Comparison of ENCODE assay signal across 2 cellular contexts in the genomic region with DNA sequence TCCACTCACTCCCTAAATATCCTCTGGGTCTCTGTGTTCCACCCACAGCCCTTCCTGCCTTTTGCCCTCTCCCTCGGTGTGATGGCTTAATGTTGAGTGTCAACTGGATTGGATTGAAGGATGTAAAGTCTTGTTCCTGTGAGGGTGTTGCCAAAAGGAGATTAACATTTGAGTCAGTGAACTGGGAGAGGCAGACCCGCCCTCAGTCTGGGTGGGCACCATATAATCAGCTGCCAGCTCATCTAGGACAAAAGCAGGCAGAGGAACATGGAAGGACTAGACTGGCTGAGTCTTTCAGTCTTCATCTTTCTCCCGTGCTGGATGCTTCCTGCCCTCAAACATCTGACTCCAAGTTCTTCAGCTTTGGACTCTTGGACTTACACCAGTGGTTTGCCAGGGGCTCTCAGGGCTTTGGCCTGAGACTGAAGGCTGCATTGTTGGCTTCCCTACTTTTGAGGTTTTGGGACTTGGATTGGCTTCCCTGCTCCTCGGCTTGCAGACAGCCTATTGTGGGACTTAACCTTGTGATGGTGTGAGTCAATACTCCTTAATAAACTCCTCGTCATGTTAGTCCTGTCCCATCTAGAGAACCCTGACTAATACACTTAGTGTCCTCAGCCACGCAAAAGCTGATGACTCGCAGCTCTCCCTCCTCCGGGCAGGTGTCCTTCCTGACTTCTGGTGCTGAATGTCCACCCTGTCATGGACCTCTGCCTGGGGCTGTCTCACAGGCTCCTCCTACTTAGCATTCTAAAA.
TF ChIP-seq lines count a peak whose summit lies in the region.

No MANE protein-coding gene starts in this region.

TF ChIP-seq in H1, 55 proteins besides CTCF, POLR2A, EP300 and RAD21:
- TF ChIP-seq BCL11A (IDR thresholded peaks at IDR 0.05; ENCODE audit: low read depth in 2 of 2, low read length in 2 of 2), result no peak
- TF ChIP-seq EZH2 (IDR thresholded peaks at IDR 0.05; ENCODE audit: low read depth, low read length, severe bottlenecking), result no peak
- TF ChIP-seq CREB1 (IDR thresholded peaks at IDR 0.05), result no peak
- no peak for TF ChIP-seq HDAC2 (IDR thresholded peaks at IDR 0.05; ENCODE audit: borderline replicate concordance in 1 of 2, low read depth in 2 of 2, low read length in 2 of 2)
- no peak for TF ChIP-seq ASH2L (IDR thresholded peaks at IDR 0.05; ENCODE audit: low read length)
- TF ChIP-seq POLR2AphosphoS5 (IDR thresholded peaks at IDR 0.05; ENCODE audit: low read depth, low read length), result no peak
- no peak for TF ChIP-seq JUND (IDR thresholded peaks at IDR 0.05; ENCODE audit: low read length)
- no peak for TF ChIP-seq RFX5 (IDR thresholded peaks at IDR 0.05; ENCODE audit: borderline replicate concordance, low read depth, low read length)
- no peak for TF ChIP-seq TCF12 (IDR thresholded peaks at IDR 0.05; ENCODE audit: low read depth, low read length)
- TF ChIP-seq BRCA1 (IDR thresholded peaks at IDR 0.05; ENCODE audit: low read depth, low read length), result no peak
- no peak for TF ChIP-seq SP2 (IDR thresholded peaks at IDR 0.05; ENCODE audit: low read length)
TF ChIP-seq in H1: peak in this region for 0.

TF ChIP-seq in HepG2, 621 proteins besides CTCF, POLR2A, EP300 and RAD21:
- TF ChIP-seq SNAPC2 (CRISPR knock-in tag; IDR thresholded peaks at IDR 0.05), result no peak
- TF ChIP-seq, protein P1, sequence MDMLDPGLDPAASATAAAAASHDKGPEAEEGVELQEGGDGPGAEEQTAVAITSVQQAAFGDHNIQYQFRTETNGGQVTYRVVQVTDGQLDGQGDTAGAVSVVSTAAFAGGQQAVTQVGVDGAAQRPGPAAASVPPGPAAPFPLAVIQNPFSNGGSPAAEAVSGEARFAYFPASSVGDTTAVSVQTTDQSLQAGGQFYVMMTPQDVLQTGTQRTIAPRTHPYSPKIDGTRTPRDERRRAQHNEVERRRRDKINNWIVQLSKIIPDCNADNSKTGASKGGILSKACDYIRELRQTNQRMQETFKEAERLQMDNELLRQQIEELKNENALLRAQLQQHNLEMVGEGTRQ (IDR thresholded peaks at IDR 0.05; ENCODE audit: low read depth, low read length), result no peak
- TF ChIP-seq, protein P1 (CRISPR knock-in tag; IDR thresholded peaks at IDR 0.05; ENCODE audit: borderline replicate concordance), result no peak
- TF ChIP-seq RXRB (CRISPR knock-in tag; IDR thresholded peaks at IDR 0.05; ENCODE audit: borderline replicate concordance), result no peak
- TF ChIP-seq MBD4 (IDR thresholded peaks at IDR 0.05; ENCODE audit: borderline replicate concordance, low read length), result no peak
- TF ChIP-seq MYPOP (CRISPR knock-in tag; IDR thresholded peaks at IDR 0.05), result no peak
- no peak for TF ChIP-seq ZSCAN31 (CRISPR knock-in tag; IDR thresholded peaks at IDR 0.05; ENCODE audit: low read depth)
- TF ChIP-seq ZBTB39 (CRISPR knock-in tag; IDR thresholded peaks at IDR 0.05), result no peak
TF ChIP-seq in HepG2: peak in this region for 0.
